ENCODE assay signal across 17 cellular contexts in the genomic region with DNA sequence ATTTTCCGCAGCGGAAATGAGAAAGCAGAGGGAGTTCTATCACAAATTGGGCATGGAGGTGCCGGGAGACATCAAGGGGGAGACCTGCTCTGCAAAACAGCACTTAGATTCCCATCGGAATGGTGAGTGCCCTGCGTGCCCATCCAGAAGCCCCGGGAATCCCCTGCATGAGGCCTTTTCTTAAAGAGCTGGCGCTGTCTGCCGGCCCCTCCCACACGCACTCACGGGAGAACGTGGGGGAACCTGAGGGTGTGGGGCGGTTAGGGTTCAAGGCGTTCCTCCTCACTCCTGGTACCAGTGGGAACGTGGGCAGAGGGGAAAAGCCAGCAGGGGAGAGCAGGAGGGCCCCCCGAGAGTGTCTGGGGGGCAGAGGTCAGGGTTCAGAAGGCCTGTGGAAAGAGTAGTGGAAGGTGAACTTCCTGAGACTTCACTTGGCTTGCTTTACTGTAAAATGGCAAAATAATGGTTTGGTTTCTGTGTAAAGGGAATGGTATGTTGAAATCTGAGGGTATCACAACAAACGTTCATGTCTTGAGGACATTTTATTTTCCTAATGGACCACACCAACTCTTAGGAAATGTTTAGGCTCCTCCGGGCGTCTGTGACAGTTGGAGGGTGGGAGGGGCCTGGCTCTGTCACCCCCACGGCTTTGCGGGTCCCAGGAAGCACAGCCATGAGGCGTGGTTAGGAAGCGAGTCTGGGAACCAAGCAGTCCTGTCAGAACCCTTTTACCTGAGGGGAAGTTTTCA. TPM values are rescaled to one million over a fixed set of nuclear protein-coding genes. Genes with fewer than 3 reads are reported as not detected.
DNase-seq lines count a peak whose midpoint lies in the region; ATAC-seq and TF ChIP-seq lines count a peak whose summit lies in the region.
"Had no signal": no experiment of that assay in that cellular context is flagged by ENCODE, and none has a peak within 500 bp of the region (broad histone marks: within the 10 kb centered on the region; RNA-seq: fewer than 3 reads in every experiment).

No MANE protein-coding gene starts in this region.

- H3K23ac ChIP-seq in mesendoderm (ENCODE audit: low read length) = no peak overlapping the region

- no peak overlapping the region for H3K4ac ChIP-seq in mesendoderm (ENCODE audit: low read depth, low read length)

- no peak overlapping the region for H4K5ac ChIP-seq in mesendoderm (ENCODE audit: low read length)

- peaks cover 19% of the 10 kb centered on the region; the same call in 1 of the 2 replicates for H3K36me3 ChIP-seq in OCI-LY7 (ENCODE audit: insufficient read depth, low read length)
- peaks cover 0 to 46% (median 28%) of the 10 kb centered on the region in 5 donors for H3K36me3 ChIP-seq in subcutaneous abdominal adipose tissue (ENCODE audit: control insufficient read depth in 5 of 5, insufficient read depth in 5 of 5, low read length in 5 of 5)
- peaks cover 5 to 9% of the 10 kb centered on the region in 2 donors for H3K36me3 ChIP-seq in body of pancreas (replicated peaks in 1 of 2; ENCODE audit: insufficient read depth in 1 of 2, low read depth in 2 of 2)
- H3K36me3 ChIP-seq in mesendoderm (ENCODE audit: control insufficient read depth, insufficient read depth, low read length) = peaks cover 9% of the 10 kb centered on the region
- H3K36me3 ChIP-seq: SJSA1 had no signal

- TF ChIP-seq POLR2A in body of pancreas (IDR thresholded peaks at IDR 0.05) = no peak

- H3K4me2 ChIP-seq in OCI-LY7 (ENCODE audit: low read length) (no peak overlapping the region), mesendoderm (ENCODE audit: low read length) (no peak overlapping the region)

- no peak overlapping the region for H3K9ac ChIP-seq in subcutaneous abdominal adipose tissue (ENCODE audit: low read length in 5 of 5)
- H3K9ac ChIP-seq in mesendoderm (ENCODE audit: low read length) = no peak overlapping the region

- no peaks in the 10 kb centered on the region for H3K9me3 ChIP-seq in OCI-LY7 (ENCODE audit: low read length)
- H3K9me3 ChIP-seq in subcutaneous abdominal adipose tissue (ENCODE audit: control insufficient read depth in 5 of 5, low read length in 5 of 5) = no peaks in the 10 kb centered on the region
- H3K9me3 ChIP-seq in body of pancreas = peaks cover 0 to 14% (median 0%) of the 10 kb centered on the region in 3 donors
- H3K9me3 ChIP-seq: SJSA1 had no signal

- no peaks in the 10 kb centered on the region for H3K79me2 ChIP-seq in OCI-LY7 (ENCODE audit: insufficient read depth, low read depth, low read length)
- no peaks in the 10 kb centered on the region for H3K79me2 ChIP-seq in mesendoderm (ENCODE audit: control insufficient read depth, insufficient read depth, low read length)

- intact Hi-C loops in Right ventricle myocardium inferior (cut with DNase I) = loop anchor here (5.0 kb wide), 1 partner anchor 244 kb away; a partner anchor contains a TSS
- intact Hi-C loops in cardiac septum (cut with DNase I) = loop anchor here (5.0 kb wide), 1 partner anchor 244 kb away; a partner anchor contains a TSS
- intact Hi-C loops in OCI-LY7 (cut with micrococcal nuclease; ENCODE audit: unreplicated experiment) = loop anchor here (2.0 to 5.0 kb wide), 3 partner anchors 149 to 501 kb away; a partner anchor contains a TSS
- intact Hi-C loops in body of pancreas (cut with DNase I) = no loop called here

- POLR2A ChIA-PET in OCI-LY7 (lab: Charles Lee) = no interaction called here

- no peaks in the 10 kb centered on the region for H3K79me1 ChIP-seq in mesendoderm (ENCODE audit: low read length)

- CTCF ChIA-PET in OCI-LY7 (lab: Charles Lee; ENCODE audit: unreplicated experiment) = no interaction called here

- H2BK120ac ChIP-seq in mesendoderm (ENCODE audit: low read depth, low read length) = no peak overlapping the region

- ATAC-seq in Right ventricle myocardium inferior = no peak
- ATAC-seq in body of pancreas = no peak

- no peak overlapping the region for H3K18ac ChIP-seq in mesendoderm (ENCODE audit: low read length)

- DNase-seq in Right ventricle myocardium inferior (ENCODE audit: missing footprints) = peak; percentile 64
- DNase-seq in cardiac septum (ENCODE audit: low spot score) = no peak
- no peak for DNase-seq in OCI-LY7 (ENCODE audit: low spot score)
- DNase-seq in fibroblast of villous mesenchyme (ENCODE audit: low read depth) = peak; percentile 60
- no peak for DNase-seq in NCI-H2107 (lab: John Stamatoyannopoulos, UW)
- DNase-seq in body of pancreas = no peak
- DNase-seq in mesendoderm = no peak
- DNase-seq: activated naive CD4-positive, alpha-beta T cell treated with anti-CD3 and anti-CD28 coated beads, Interleukin-2, amount 50 U/mL, for 16 hours; effector memory CD8-positive, alpha-beta T cell; H9; natural killer cell; NCI-H187 treated with DMSO at 0.1 percent for 48 hours; NCI-H510A treated with DMSO at 0.1 percent for 48 hours; T1000 had no signal

- H2BK5ac ChIP-seq in mesendoderm (ENCODE audit: low read length) = no peak overlapping the region

- H3K4me3 ChIP-seq in OCI-LY7 (ENCODE audit: low read depth, low read length, poor library complexity, severe bottlenecking) (no peak overlapping the region), fibroblast of villous mesenchyme (ENCODE audit: low read depth, low read length) (no peak overlapping the region), subcutaneous abdominal adipose tissue (ENCODE audit: low read depth in 1 of 5, low read length in 5 of 5) (no peak overlapping the region), body of pancreas (no peak overlapping the region), mesendoderm (ENCODE audit: low read length) (no peak overlapping the region)
- H3K4me3 ChIP-seq: lung, SJSA1 had no signal

- H3K56ac ChIP-seq in mesendoderm (ENCODE audit: low read length) = no peak overlapping the region

- H3K4me1 ChIP-seq in OCI-LY7 (ENCODE audit: insufficient read depth, low read length, poor library complexity, severe bottlenecking) (peaks cover 5% of the 10 kb centered on the region), subcutaneous abdominal adipose tissue (ENCODE audit: control insufficient read depth in 5 of 5, insufficient read depth in 5 of 5, low read length in 5 of 5) (peaks cover 0 to 7% (median 0%) of the 10 kb centered on the region in 5 donors), body of pancreas (no peaks in the 10 kb centered on the region), mesendoderm (ENCODE audit: control insufficient read depth, low read depth, low read length) (no peaks in the 10 kb centered on the region)

- peak overlapping the region; percentile 10 for H3K27ac ChIP-seq in OCI-LY7 (ENCODE audit: low read depth, low read length, poor library complexity, severe bottlenecking)
- peak overlapping the region; percentile 57 for H3K27ac ChIP-seq in subcutaneous abdominal adipose tissue (ENCODE audit: low read depth, low read length)
- H3K27ac ChIP-seq in body of pancreas = no peak overlapping the region
- H3K27ac ChIP-seq in mesendoderm (ENCODE audit: low read depth, low read length) = no peak overlapping the region
- H3K27ac ChIP-seq: SJSA1 had no signal

- BruUV-seq in OCI-LY7 (replicated peaks; lab: Mats Ljungman, UMichigan) = no TSS peak

- no peaks in the 10 kb centered on the region for H3K9me2 ChIP-seq in OCI-LY7 (ENCODE audit: insufficient read depth, low read length)

- H3K27me3 ChIP-seq in subcutaneous abdominal adipose tissue (ENCODE audit: control insufficient read depth in 5 of 5, insufficient read depth in 4 of 5, low read length in 5 of 5) (no peaks in the 10 kb centered on the region), body of pancreas (no peaks in the 10 kb centered on the region), mesendoderm (ENCODE audit: insufficient read depth, low read length, poor library complexity) (no peaks in the 10 kb centered on the region)
- H3K27me3 ChIP-seq: SJSA1 had no signal

- WGBS in body of pancreas, 2 donors = 83 to 91% methylated on average over 16 to 22 of the region's 22 CpGs
- no CpG with 5 or more reads among the region's 22 CpGs for WGBS in mesendoderm (ENCODE audit: extremely low coverage, insufficient coverage, low lambda C conversion rate)

- no peak overlapping the region for H2BK15ac ChIP-seq in mesendoderm (replicated peaks; ENCODE audit: low read depth)

- TF ChIP-seq CTCF in OCI-LY7 (conservative IDR thresholded peaks at IDR 0.05; ENCODE audit: low read length) (no peak), fibroblast of villous mesenchyme (IDR thresholded peaks at IDR 0.05; ENCODE audit: insufficient read depth, low read depth, low read length) (no peak), body of pancreas (IDR thresholded peaks at IDR 0.05) (no peak)

- no peak overlapping the region for H4K8ac ChIP-seq in mesendoderm (ENCODE audit: low read depth, low read length)

- H2AFZ ChIP-seq in OCI-LY7 (ENCODE audit: low read length) = no peak overlapping the region

- H2AK5ac ChIP-seq in mesendoderm (ENCODE audit: low read length) = no peak overlapping the region

- H4K20me1 ChIP-seq in OCI-LY7 (ENCODE audit: insufficient read depth, low read length) = no peaks in the 10 kb centered on the region

RNA-seq across cellular contexts. Expression of a gene that starts 38.0 kb away (rescaled TPM):
- total RNA-seq in Right ventricle myocardium inferior (21.7 TPM), cardiac septum (24.3 TPM), OCI-LY7 (2022) (45.9 and 50.2 TPM in 2 replicates), fibroblast of villous mesenchyme (36.7 and 40.6 TPM in 2 replicates), body of pancreas (10 to 100 TPM; 16.8 to 31.1 TPM)
- 33.8 and 43.7 TPM in 2 replicates for total RNA-seq in OCI-LY7 (2014; rRNA removed; shearing (Covaris generic))
- polyA plus RNA-seq in mesendoderm (2013, experiment 1 of 2) = 30.3 TPM
- polyA plus RNA-seq in mesendoderm (2013, experiment 2 of 2) = 31.4 TPM

RNA-seq across cellular contexts. Expression of a gene that starts 54.7 kb away (rescaled TPM):
- total RNA-seq in Right ventricle myocardium inferior (17.3 TPM), cardiac septum (12.1 TPM), OCI-LY7 (2022) (not detected in 2 replicates), fibroblast of villous mesenchyme (3.9 and 7.1 TPM in 2 replicates), body of pancreas (1 to 10 TPM; 8.0 to 8.2 TPM)
- total RNA-seq in OCI-LY7 (2014; rRNA removed; shearing (Covaris generic)) = not detected in 2 replicates
- polyA plus RNA-seq in mesendoderm (2013, experiment 1 of 2) = 0.91 TPM
- 0.84 TPM for polyA plus RNA-seq in mesendoderm (2013, experiment 2 of 2)
- total RNA-seq: SJSA1 had no signal

Comparison
In these comparisons a context has a peak if more than half of its experiments do, and no peak if none do; other contexts are left out.
1. DNase-seq: peak in Right ventricle myocardium inferior (single experiment) and fibroblast of villous mesenchyme (single experiment); none in cardiac septum (single experiment), OCI-LY7 (single experiment), NCI-H2107 (single experiment), body of pancreas (0 of 4) and mesendoderm (single experiment).
2. H3K27ac ChIP-seq: peak in OCI-LY7 (single experiment) and subcutaneous abdominal adipose tissue (single experiment); none in body of pancreas (0 of 4) and mesendoderm (single experiment).